ENCODE assay signal across 9 cellular contexts in the genomic region with DNA sequence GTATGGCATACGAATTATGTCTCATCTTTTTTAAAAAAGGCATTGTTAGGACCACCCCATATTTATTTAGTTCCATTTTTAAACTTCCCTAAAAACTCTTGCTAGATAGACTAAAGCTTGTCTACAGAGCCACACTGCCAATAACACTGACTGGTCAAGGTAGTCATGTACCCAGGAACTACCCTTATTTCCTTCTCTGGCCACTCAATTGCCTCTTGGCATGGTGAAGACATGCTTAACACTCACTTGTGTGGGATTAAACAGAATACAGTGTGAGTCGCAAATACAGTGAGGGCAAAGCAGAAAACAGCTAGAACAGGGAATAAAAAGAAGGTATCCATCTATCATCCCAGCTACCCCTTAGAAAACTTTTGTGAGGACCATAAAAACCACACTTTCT. TPM values are rescaled to one million over a fixed set of nuclear protein-coding genes. Genes with fewer than 3 reads are reported as not detected.
"Had no signal": no experiment of that assay in that cellular context is flagged by ENCODE, and none has a peak within 500 bp of the region (broad histone marks: within the 10 kb centered on the region; RNA-seq: fewer than 3 reads in every experiment).

No MANE protein-coding gene starts in this region.

- H3K4me1 ChIP-seq: HAP-1 had no signal

- H3K4me3 ChIP-seq: GM23248, HAP-1 had no signal

- ATAC-seq: HCT116, HepG2 had no signal

- DNase-seq: GM23248, GOT3, H7, HFFc6, KG1 had no signal

- H3K27ac ChIP-seq: GM23248, HL-60 had no signal

- H3K9me3 ChIP-seq: HAP-1 had no signal

- H3K36me3 ChIP-seq: HAP-1 had no signal

RNA-seq across cellular contexts. Expression of gene KCNG3, which starts 57.4 kb away (rescaled TPM):
- total RNA-seq: GM23248, HFFc6 had no signal
